In the genomic region with DNA sequence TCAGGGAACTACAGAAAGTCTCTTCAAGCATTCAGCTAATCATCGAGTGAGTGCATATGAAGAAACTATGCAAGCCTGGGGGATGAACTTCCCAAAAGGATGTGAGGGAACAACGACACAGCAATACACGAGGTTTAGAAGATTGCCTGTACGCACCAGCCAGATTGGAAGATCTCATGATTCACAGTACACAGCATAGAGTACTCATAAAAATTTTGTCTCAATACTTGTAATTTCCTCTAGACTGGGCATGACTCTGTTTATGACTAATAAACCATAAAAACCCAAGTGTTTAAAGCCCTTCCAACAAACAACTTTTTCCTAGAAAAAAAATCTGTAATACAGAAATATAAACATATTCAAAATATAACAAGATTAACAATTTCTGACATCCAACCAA, we compare ENCODE assay signal across 16 cellular contexts.
"Had no signal": no experiment of that assay in that cellular context is flagged by ENCODE, and none has a peak within 500 bp of the region (broad histone marks: within the 10 kb centered on the region; RNA-seq: fewer than 3 reads in every experiment).

No MANE protein-coding gene starts in this region.

- H3K36me3 ChIP-seq: ascending aorta, gastrocnemius medialis, left lung, vagina, WERI-Rb-1 had no signal

- H3K9me3 ChIP-seq: ascending aorta, gastrocnemius medialis, left lung, vagina had no signal

- H3K4me1 ChIP-seq: ascending aorta, gastrocnemius medialis, left lung, vagina had no signal

- ATAC-seq: activated T-cell treated with anti-CD3 and anti-CD28 coated beads, Interleukin-2, amount 50 U/mL, for 72 hours; gastrocnemius medialis; left lung; stimulated activated naive CD8-positive, alpha-beta T cell treated with anti-CD3 and anti-CD28 coated beads, Interleukin-15, amount 100 ng/mL, for 72 hours had no signal

- H3K27me3 ChIP-seq: ascending aorta, gastrocnemius medialis, left lung, vagina had no signal

- H3K27ac ChIP-seq: ascending aorta, coronary artery, gastrocnemius medialis, left lung, skin epidermis, vagina, WERI-Rb-1 had no signal

- H3K4me3 ChIP-seq: ascending aorta, coronary artery, gastrocnemius medialis, left lung, skin epidermis, vagina had no signal

- FAIRE-seq: keratinocyte had no signal

- DNase-seq: activated CD4-positive, alpha-beta T cell treated with anti-CD3 and anti-CD28 coated beads, Interleukin-2, amount 50 U/mL, for 4 hours; activated effector memory CD4-positive, alpha-beta T cell treated with anti-CD3 and anti-CD28 coated beads, Interleukin-2, amount 50 U/mL, for 16 hours; activated T-cell treated with anti-CD3 and anti-CD28 coated beads, Interleukin-2, amount 50 U/mL, for 72 hours; erythroblast; gastrocnemius medialis; head of caudate nucleus; left lung; stimulated activated CD4-positive, alpha-beta T cell treated with anti-CD3 and anti-CD28 coated beads, Interleukin-4, amount 100 ng/mL, for 1 hour; stimulated activated naive CD8-positive, alpha-beta T cell treated with anti-CD3 and anti-CD28 coated beads, Interleukin-15, amount 100 ng/mL, for 72 hours; trophoblast cell; WERI-Rb-1 had no signal
